Comparison of ENCODE assay signal across 24 cellular contexts in genomic region chr12:4156317-4156716, GRCh38.
DNase-seq lines count a peak whose midpoint lies in the region; ATAC-seq, FAIRE-seq and TF ChIP-seq lines count a peak whose summit lies in the region.
"Had no signal": no experiment of that assay in that cellular context is flagged by ENCODE, and none has a peak within 500 bp of the region (broad histone marks: within the 10 kb centered on the region; RNA-seq: fewer than 3 reads in every experiment).

No MANE protein-coding gene starts in this region.

- H3K4me3 Mint-ChIP-seq in endodermal cell: no peak overlapping the region
- H3K4me3 Mint-ChIP-seq in stimulated activated naive B cell treated with anti-CD40 and anti-IgM and Interleukin-4, amounts not matched to agents 10 μg/mL and 1 μg/mL and 100 μg/mL, for 72 hours: no peak overlapping the region
- H3K4me3 Mint-ChIP-seq: nephron had no signal

- H3K36me3 ChIP-seq in endodermal cell (ENCODE audit: control insufficient read depth, insufficient read depth, low read length): no peaks in the 10 kb centered on the region
- H3K36me3 ChIP-seq: right lobe of liver, thoracic aorta, WERI-Rb-1 had no signal

- H3K4me1 ChIP-seq in endodermal cell (ENCODE audit: control insufficient read depth, insufficient read depth, low read length): no peaks in the 10 kb centered on the region
- H3K4me1 ChIP-seq: right lobe of liver had no signal

- H3K27me3 Mint-ChIP-seq in endodermal cell (ENCODE audit: insufficient read depth): peaks cover 7% of the 10 kb centered on the region
- no peaks in the 10 kb centered on the region for H3K27me3 Mint-ChIP-seq in stimulated activated naive B cell treated with anti-CD40 and anti-IgM and Interleukin-4, amounts not matched to agents 10 μg/mL and 1 μg/mL and 100 μg/mL, for 72 hours
- H3K27me3 Mint-ChIP-seq: CD4-positive, alpha-beta memory T cell had no signal

- no peak for FAIRE-seq in GM12892 (lab: Jason Lieb, UNC)
- FAIRE-seq: astrocyte, frontal cortex, RCC 7860 had no signal

- H3K27ac Mint-ChIP-seq in activated naive CD4-positive, alpha-beta T cell treated with anti-CD3 and anti-CD28 coated beads, Interleukin-2, amount 50 U/mL, for 72 hours: peak overlapping the region; percentile 8 to 93
- H3K27ac Mint-ChIP-seq in endodermal cell: no peak overlapping the region
- H3K27ac Mint-ChIP-seq in stimulated activated naive B cell treated with anti-CD40 and anti-IgM and Interleukin-4, amounts not matched to agents 10 μg/mL and 1 μg/mL and 100 μg/mL, for 72 hours: peak overlapping the region; percentile 59
- H3K27ac Mint-ChIP-seq: nephron had no signal

- peaks cover 0 to 3% of the 10 kb centered on the region in 2 donors for H3K9me3 Mint-ChIP-seq in activated naive CD4-positive, alpha-beta T cell treated with anti-CD3 and anti-CD28 coated beads, Interleukin-2, amount 50 U/mL, for 72 hours
- H3K9me3 Mint-ChIP-seq in endodermal cell: peaks cover under 1% of the 10 kb centered on the region
- peaks cover 3 to 5% of the 10 kb centered on the region in 2 donors for H3K9me3 Mint-ChIP-seq in stimulated activated naive B cell treated with anti-CD40 and anti-IgM and Interleukin-4, amounts not matched to agents 10 μg/mL and 1 μg/mL and 100 μg/mL, for 72 hours

- H3K27me3 ChIP-seq in endodermal cell (ENCODE audit: control insufficient read depth, insufficient read depth, low read length, poor library complexity, severe bottlenecking): no peaks in the 10 kb centered on the region
- H3K27me3 ChIP-seq: right lobe of liver had no signal

- TF ChIP-seq CTCF in NB4 (IDR thresholded peaks at IDR 0.05; ENCODE audit: low read depth, low read length) (no peak), endodermal cell (conservative IDR thresholded peaks at IDR 0.05) (no peak)

- no peak for TF ChIP-seq POLR2A in NB4 (IDR thresholded peaks at IDR 0.05; ENCODE audit: extremely low read depth, insufficient read length)
- TF ChIP-seq POLR2A in GM12892 (IDR thresholded peaks at IDR 0.05; ENCODE audit: low read depth, low read length): no peak

- no peak overlapping the region for H3K27ac ChIP-seq in endodermal cell (ENCODE audit: low read depth, low read length)
- H3K27ac ChIP-seq: KMS-11, right lobe of liver, thoracic aorta, WERI-Rb-1 had no signal

- 70 to 90% methylated on average over 2 of the region's 2 CpGs for WGBS in endodermal cell (ENCODE audit: insufficient coverage in 1 of 2, insufficient read length in 1 of 2), 2 experiments

- peaks cover 26% of the 10 kb centered on the region for H3K4me1 Mint-ChIP-seq in endodermal cell
- H3K4me1 Mint-ChIP-seq in stimulated activated naive B cell treated with anti-CD40 and anti-IgM and Interleukin-4, amounts not matched to agents 10 μg/mL and 1 μg/mL and 100 μg/mL, for 72 hours: peaks cover 47 to 70% of the 10 kb centered on the region in 2 donors

- DNase-seq in activated naive CD4-positive, alpha-beta T cell treated with anti-CD3 and anti-CD28 coated beads, Interleukin-2, amount 50 U/mL, for 72 hours (ENCODE audit: low spot score in 2 of 2): no peak
- no peak for DNase-seq in activated naive CD4-positive, alpha-beta T cell treated with Interleukin-2 at 50 U/mL for 16 hours
- DNase-seq in NB4 (ENCODE audit: low read depth) (peak; percentile 78), endodermal cell (peak; percentile 48), GM12892 (ENCODE audit: insufficient read length) (no peak)
- DNase-seq in stimulated activated naive B cell treated with anti-CD40 and anti-IgM and Interleukin-4, amounts not matched to agents 10 μg/mL and 1 μg/mL and 100 μg/mL, for 72 hours: no peak
- DNase-seq: activated effector memory CD4-positive, alpha-beta T cell treated with anti-CD3 and anti-CD28 coated beads, Interleukin-2, amount 50 U/mL, for 16 hours; CD4-positive, alpha-beta memory T cell; cerebellar nuclear complex; DMS153; H7; NCI-H1092; NCI-H2029 treated with DMSO at 0.1 percent for 48 hours; NCI-H446; right lobe of liver; stimulated activated CD4-positive, alpha-beta T cell treated with anti-CD3 and anti-CD28 coated beads, Interleukin-15, amount 100 ng/mL, for 24 hours; WERI-Rb-1 had no signal

- H3K4me3 ChIP-seq in NB4 (ENCODE audit: low read depth, low read length) (no peak overlapping the region), endodermal cell (ENCODE audit: low read length) (no peak overlapping the region)
- H3K4me3 ChIP-seq: right lobe of liver, thoracic aorta had no signal

- H3K9ac ChIP-seq in endodermal cell (ENCODE audit: extremely low read depth, low read length, poor library complexity, severe bottlenecking): no peak overlapping the region
- H3K9ac ChIP-seq: KMS-11 had no signal

- peaks cover 6 to 25% of the 10 kb centered on the region in 2 donors for H3K36me3 Mint-ChIP-seq in activated naive CD4-positive, alpha-beta T cell treated with anti-CD3 and anti-CD28 coated beads, Interleukin-2, amount 50 U/mL, for 72 hours
- H3K36me3 Mint-ChIP-seq in endodermal cell (ENCODE audit: low read depth): no peaks in the 10 kb centered on the region
- peaks cover 3% of the 10 kb centered on the region in 2 donors for H3K36me3 Mint-ChIP-seq in stimulated activated naive B cell treated with anti-CD40 and anti-IgM and Interleukin-4, amounts not matched to agents 10 μg/mL and 1 μg/mL and 100 μg/mL, for 72 hours
- H3K36me3 Mint-ChIP-seq: CD4-positive, alpha-beta memory T cell had no signal

- ATAC-seq in activated naive CD4-positive, alpha-beta T cell treated with anti-CD3 and anti-CD28 coated beads, Interleukin-2, amount 50 U/mL, for 72 hours: no peak
- ATAC-seq in stimulated activated naive B cell treated with anti-CD40 and anti-IgM and Interleukin-4, amounts not matched to agents 10 μg/mL and 1 μg/mL and 100 μg/mL, for 72 hours (replicated peaks): peak; percentile 20 to 21
- no peak for ATAC-seq in GM21825 (IDR thresholded peaks at IDR 0.05; ENCODE audit: unreplicated experiment)
- ATAC-seq: right lobe of liver had no signal

- no peaks in the 10 kb centered on the region for H3K9me3 ChIP-seq in endodermal cell (ENCODE audit: control insufficient read depth, low read length)
- H3K9me3 ChIP-seq: right lobe of liver, thoracic aorta had no signal

Comparison
In these comparisons a context has a peak if more than half of its experiments do, and no peak if none do; other contexts are left out.
1. ATAC-seq: peak in stimulated activated naive B cell treated with anti-CD40 and anti-IgM and Interleukin-4, amounts not matched to agents 10 μg/mL and 1 μg/mL and 100 μg/mL, for 72 hours (2 of 2); none in activated naive CD4-positive, alpha-beta T cell treated with anti-CD3 and anti-CD28 coated beads, Interleukin-2, amount 50 U/mL, for 72 hours (0 of 2) and GM21825 (single experiment).
2. DNase-seq: peak in NB4 (single experiment) and endodermal cell (single experiment); none in activated naive CD4-positive, alpha-beta T cell treated with anti-CD3 and anti-CD28 coated beads, Interleukin-2, amount 50 U/mL, for 72 hours (0 of 2), activated naive CD4-positive, alpha-beta T cell treated with Interleukin-2 at 50 U/mL for 16 hours (single experiment), stimulated activated naive B cell treated with anti-CD40 and anti-IgM and Interleukin-4, amounts not matched to agents 10 μg/mL and 1 μg/mL and 100 μg/mL, for 72 hours (single experiment) and GM12892 (single experiment).